ENCODE assay signal across 2 cellular contexts in genomic region chr2:101157272-101157671, GRCh38.
TF ChIP-seq lines count a peak whose summit lies in the region.

No MANE protein-coding gene starts in this region.

TF ChIP-seq in GM12891, 5 proteins besides CTCF, POLR2A, EP300 and RAD21:
- TF ChIP-seq POLR2AphosphoS5 (IDR thresholded peaks at IDR 0.05; ENCODE audit: low read depth, low read length): no peak
- no peak for TF ChIP-seq PAX5 (IDR thresholded peaks at IDR 0.05; ENCODE audit: insufficient read depth, low read length, severe bottlenecking)

TF ChIP-seq in H1, 55 proteins besides CTCF, POLR2A, EP300 and RAD21:
- TF ChIP-seq ATF3 (IDR thresholded peaks at IDR 0.05; ENCODE audit: insufficient read depth, low read depth, low read length): no peak
- TF ChIP-seq ASH2L (IDR thresholded peaks at IDR 0.05; ENCODE audit: low read length): no peak
- no peak for TF ChIP-seq MAX (IDR thresholded peaks at IDR 0.05)
- TF ChIP-seq CEBPB (IDR thresholded peaks at IDR 0.05; ENCODE audit: low read depth, low read length): no peak
- TF ChIP-seq TAF1 (IDR thresholded peaks at IDR 0.05; ENCODE audit: low read depth, low read length): no peak
